18 cellular contexts compared by ENCODE assay signal in genomic region chr3:47419083-47420043, GRCh38. TPM values are rescaled to one million over a fixed set of nuclear protein-coding genes. Genes with fewer than 3 reads are reported as not detected.
A peak's percentile ranks its signal among the peaks of the same experiment; 100 is the strongest.
DNase-seq lines count a peak whose midpoint lies in the region; ATAC-seq and TF ChIP-seq lines count a peak whose summit lies in the region.
"Had no signal": no experiment of that assay in that cellular context is flagged by ENCODE, and none has a peak within 500 bp of the region (broad histone marks: within the 10 kb centered on the region; RNA-seq: fewer than 3 reads in every experiment).

No MANE protein-coding gene starts in this region.

- no peak overlapping the region for H3K4me2 ChIP-seq in mesenchymal stem cell (ENCODE audit: low read length, poor library complexity, severe bottlenecking)

- H3K4me1 ChIP-seq in mesenchymal stem cell (ENCODE audit: control insufficient read depth, insufficient read depth, low read depth, low read length) = peaks cover 49% of the 10 kb centered on the region
- H3K4me1 ChIP-seq: BE2C had no signal

- H3K27me3 ChIP-seq in CD4-positive, alpha-beta T cell (ENCODE audit: control insufficient read depth, insufficient read depth, low read length) = no peaks in the 10 kb centered on the region
- no peaks in the 10 kb centered on the region for H3K27me3 ChIP-seq in mesenchymal stem cell (ENCODE audit: control insufficient read depth in 1 of 2, insufficient read depth in 1 of 2, low read length in 2 of 2)
- H3K27me3 ChIP-seq: adrenal gland, BE2C, esophagus muscularis mucosa, pancreas, vagina had no signal

- CTCF ChIA-PET in CD4-positive, alpha-beta T cell (lab: Charles Lee) = no interaction called here

- H3K4ac ChIP-seq in mesenchymal stem cell (ENCODE audit: low read depth in 1 of 2, low read length in 2 of 2) = no peak overlapping the region

- peak overlapping the region; percentile 13 for H2AK5ac ChIP-seq in mesenchymal stem cell (ENCODE audit: low read length, severe bottlenecking)

- H3K4me1 Mint-ChIP-seq in CD4-positive, alpha-beta T cell (ENCODE audit: low read depth) = peaks cover 12% of the 10 kb centered on the region
- peaks cover 12% of the 10 kb centered on the region for H3K4me1 Mint-ChIP-seq in T-helper 17 cell

- H3K36me3 Mint-ChIP-seq in CD4-positive, alpha-beta T cell (ENCODE audit: low read depth) = peaks cover 44% of the 10 kb centered on the region
- peaks cover 2% of the 10 kb centered on the region for H3K36me3 Mint-ChIP-seq in T-helper 17 cell (ENCODE audit: low read depth)

- H4K8ac ChIP-seq in mesenchymal stem cell (ENCODE audit: low read length) = no peak overlapping the region

- H3K79me1 ChIP-seq in mesenchymal stem cell (replicated peaks; ENCODE audit: low read length, poor library complexity, severe bottlenecking) = peaks cover 24% of the 10 kb centered on the region

- H3K36me3 ChIP-seq in mesenchymal stem cell (ENCODE audit: control insufficient read depth in 1 of 2, insufficient read depth in 2 of 2, low read depth in 1 of 2, low read length in 2 of 2) = peaks cover 59 to 86% of the 10 kb centered on the region in 2 experiments

- no peak overlapping the region for H3K14ac ChIP-seq in mesenchymal stem cell (ENCODE audit: low read length in 2 of 2)

- no peak overlapping the region for H3K18ac ChIP-seq in mesenchymal stem cell (ENCODE audit: low read depth in 1 of 2, low read length in 2 of 2)

- no peaks in the 10 kb centered on the region for H3K27me3 Mint-ChIP-seq in CD4-positive, alpha-beta T cell
- H3K27me3 Mint-ChIP-seq in T-helper 17 cell = no peaks in the 10 kb centered on the region
- H3K27me3 Mint-ChIP-seq: activated CD4-positive, alpha-beta T cell treated with anti-CD3 and anti-CD28 coated beads, Interleukin-2, amount 10 ng/mL, durations not matched to agents 24 days and 14 days had no signal

- no peak overlapping the region for H4K91ac ChIP-seq in mesenchymal stem cell (ENCODE audit: low read length)

- H2AFZ ChIP-seq in mesenchymal stem cell (ENCODE audit: low read depth, low read length) = no peak overlapping the region

- DNase-seq in CD4-positive, alpha-beta T cell = no peak
- DNase-seq in T-helper 17 cell (no peak), mesenchymal stem cell (no peak), NAMALWA (ENCODE audit: low spot score) (no peak), kidney tubule cell (ENCODE audit: low spot score) (no peak)
- DNase-seq: activated T-cell treated with anti-CD3 and anti-CD28 coated beads, Interleukin-2, amount 50 U/mL, for 72 hours; BE2C; GF-D8; left ventricle myocardium superior; NCI-H1105 treated with DMSO at 0.1 percent for 48 hours; stimulated activated CD4-positive, alpha-beta T cell treated with anti-CD3 and anti-CD28 coated beads, Interleukin-2, amount 100 ng/mL, for 24 hours had no signal

- no peak for TF ChIP-seq CTCF in 22Rv1 (IDR thresholded peaks at IDR 0.05)
- no peak for TF ChIP-seq CTCF in CD4-positive, alpha-beta T cell (IDR thresholded peaks at IDR 0.05)

- 95% methylated on average over 16 of the region's 17 CpGs for WGBS in mesenchymal stem cell

- POLR2A ChIA-PET in CD4-positive, alpha-beta T cell (lab: Charles Lee) = no interaction called here

- no peak overlapping the region for H2BK12ac ChIP-seq in mesenchymal stem cell (ENCODE audit: low read length in 2 of 2)

- H2BK120ac ChIP-seq in mesenchymal stem cell (ENCODE audit: low read depth, low read length) = no peak overlapping the region

- no peak for ATAC-seq in CD4-positive, alpha-beta T cell (ENCODE audit: poor library complexity)
- ATAC-seq in T-helper 17 cell (no peak), GM21423 (IDR thresholded peaks at IDR 0.05; ENCODE audit: unreplicated experiment) (no peak)
- ATAC-seq: activated T-cell treated with anti-CD3 and anti-CD28 coated beads, Interleukin-2, amount 50 U/mL, for 72 hours; left ventricle myocardium superior; pancreas had no signal

- 0 out of 2 replicates have a peak overlapping the region, but pooled peaks have one; percentile 20 for H3K27ac ChIP-seq in 22Rv1
- no peak overlapping the region for H3K27ac ChIP-seq in CD4-positive, alpha-beta T cell (ENCODE audit: low read depth, low read length)
- H3K27ac ChIP-seq in mesenchymal stem cell (ENCODE audit: low read length, poor library complexity, severe bottlenecking) = no peak overlapping the region
- H3K27ac ChIP-seq: esophagus muscularis mucosa, pancreas, vagina had no signal

- no peak overlapping the region for H3K4me3 Mint-ChIP-seq in CD4-positive, alpha-beta T cell
- no peak overlapping the region for H3K4me3 Mint-ChIP-seq in T-helper 17 cell
- H3K4me3 Mint-ChIP-seq: activated CD4-positive, alpha-beta T cell treated with anti-CD3 and anti-CD28 coated beads, Interleukin-2, amount 10 ng/mL, durations not matched to agents 24 days and 14 days; activated T-cell treated with anti-CD3 and anti-CD28 coated beads, Interleukin-2, amount 50 U/mL, for 72 hours had no signal

- no peak overlapping the region for H3K4me3 ChIP-seq in mesenchymal stem cell (ENCODE audit: insufficient read depth in 1 of 2, low read depth in 1 of 2, low read length in 2 of 2)
- H3K4me3 ChIP-seq: adrenal gland, esophagus muscularis mucosa, pancreas, vagina had no signal

- H2BK5ac ChIP-seq in mesenchymal stem cell (ENCODE audit: low read depth, low read length, poor library complexity, severe bottlenecking) = no peak overlapping the region

- H2BK15ac ChIP-seq in mesenchymal stem cell (ENCODE audit: low read depth, poor library complexity, severe bottlenecking) = no peak overlapping the region

- H3K9me3 ChIP-seq in CD4-positive, alpha-beta T cell (ENCODE audit: control insufficient read depth, low read length) = no peaks in the 10 kb centered on the region
- H3K9me3 ChIP-seq in T-helper 17 cell (ENCODE audit: control insufficient read depth, low read length, poor library complexity, severe bottlenecking) = no peaks in the 10 kb centered on the region
- no peaks in the 10 kb centered on the region for H3K9me3 ChIP-seq in mesenchymal stem cell (ENCODE audit: control insufficient read depth, low read length)
- H3K9me3 ChIP-seq: adrenal gland, BE2C, esophagus muscularis mucosa, pancreas, vagina had no signal

- intact Hi-C loops in CD4-positive, alpha-beta T cell (cut with DNase I, micrococcal nuclease) = loop anchor here (2.0 to 5.0 kb wide), 4 partner anchors 361 to 573 kb away; partner anchors contain the start of genes DHX30 (in 1 of the 2) and SMARCC1 (in 1 of the 2)

- no peak overlapping the region for H3K23ac ChIP-seq in mesenchymal stem cell (ENCODE audit: low read length in 2 of 2)

- H3K9ac ChIP-seq in mesenchymal stem cell (ENCODE audit: low read length) = no peak overlapping the region

- peak overlapping the region; percentile 69 for H3K27ac Mint-ChIP-seq in CD4-positive, alpha-beta T cell
- peak overlapping the region; percentile 8 for H3K27ac Mint-ChIP-seq in T-helper 17 cell
- H3K27ac Mint-ChIP-seq: activated CD4-positive, alpha-beta T cell treated with anti-CD3 and anti-CD28 coated beads, Interleukin-2, amount 10 ng/mL, durations not matched to agents 24 days and 14 days; activated T-cell treated with anti-CD3 and anti-CD28 coated beads, Interleukin-2, amount 50 U/mL, for 72 hours had no signal

- no peaks in the 10 kb centered on the region for H3K9me3 Mint-ChIP-seq in CD4-positive, alpha-beta T cell
- H3K9me3 Mint-ChIP-seq: activated CD4-positive, alpha-beta T cell treated with anti-CD3 and anti-CD28 coated beads, Interleukin-2, amount 10 ng/mL, durations not matched to agents 24 days and 14 days; activated T-cell treated with anti-CD3 and anti-CD28 coated beads, Interleukin-2, amount 50 U/mL, for 72 hours had no signal

RNA-seq across cellular contexts. Expression of gene PTPN23, which starts 38.5 kb away (rescaled TPM):
- total RNA-seq in CD4-positive, alpha-beta T cell = 10 to 100 TPM; 27.3 to 35.7 TPM
- total RNA-seq in T-helper 17 cell = 10 to 100 TPM; 36.8 to 38.6 TPM
- polyA plus RNA-seq in mesenchymal stem cell (2013, experiment 1 of 2) = 27.7 TPM
- 26.0 TPM for polyA plus RNA-seq in mesenchymal stem cell (2013, experiment 2 of 2)

RNA-seq across cellular contexts. Expression of gene SCAP, which starts 56.4 kb away (rescaled TPM):
- total RNA-seq in CD4-positive, alpha-beta T cell = 10 to 100 TPM; 58.3 to 60.3 TPM
- 10 to 100 TPM; 78.5 to 81.9 TPM for total RNA-seq in T-helper 17 cell
- 37.9 TPM for polyA plus RNA-seq in mesenchymal stem cell (2013, experiment 1 of 2)
- polyA plus RNA-seq in mesenchymal stem cell (2013, experiment 2 of 2) = 37.2 TPM
